21 cellular contexts compared by ENCODE assay signal in the genomic region with DNA sequence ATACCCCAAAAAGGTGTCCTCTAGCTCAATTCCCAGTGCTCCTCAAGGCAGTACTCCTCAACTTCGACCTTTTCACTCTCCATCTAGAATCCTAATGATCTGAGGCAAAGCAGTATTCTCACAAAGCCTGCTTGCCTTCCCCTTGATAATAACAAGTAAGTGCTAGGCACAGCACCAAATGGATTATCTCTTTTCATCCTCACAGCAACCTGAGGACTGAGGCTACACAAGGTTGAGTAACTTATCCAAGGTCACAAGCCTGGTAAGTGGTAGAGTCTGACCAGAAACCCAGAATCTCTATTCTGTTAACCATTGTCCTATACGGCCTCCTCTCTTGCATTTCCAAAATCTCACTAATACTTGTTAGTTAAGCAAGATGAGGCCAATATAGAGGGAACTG. TPM values are rescaled to one million over a fixed set of nuclear protein-coding genes. Genes with fewer than 3 reads are reported as not detected.
DNase-seq lines count a peak whose midpoint lies in the region; ATAC-seq and TF ChIP-seq lines count a peak whose summit lies in the region.
"Had no signal": no experiment of that assay in that cellular context is flagged by ENCODE, and none has a peak within 500 bp of the region (broad histone marks: within the 10 kb centered on the region; RNA-seq: fewer than 3 reads in every experiment).

No MANE protein-coding gene starts in this region.

- no peak for TF ChIP-seq EP300 in gastroesophageal sphincter (IDR thresholded peaks at IDR 0.05)

- H3K9ac ChIP-seq in trophoblast cell (ENCODE audit: low read length), result no peak overlapping the region

- no peak overlapping the region for H3K18ac ChIP-seq in trophoblast cell (ENCODE audit: low read length)

- peaks cover 14% of the 10 kb centered on the region for H3K79me2 ChIP-seq in trophoblast cell (ENCODE audit: control insufficient read depth, insufficient read depth, low read length, poor library complexity)

- peak overlapping the region; percentile 67 for H3K4ac ChIP-seq in trophoblast cell (ENCODE audit: low read depth, low read length)

- peak overlapping the region; percentile 84 to 88 for H3K4me3 ChIP-seq in gastroesophageal sphincter
- H3K4me3 ChIP-seq in trophoblast cell (ENCODE audit: low read depth, low read length), result no peak overlapping the region
- H3K4me3 ChIP-seq: prostate gland, spleen had no signal

- H3K36me3 ChIP-seq in gastroesophageal sphincter (peaks cover 0 to 3% of the 10 kb centered on the region in 2 donors), trophoblast cell (ENCODE audit: control insufficient read depth in 1 of 2, insufficient read depth in 2 of 2, low read length in 2 of 2) (peaks cover 0 to 4% of the 10 kb centered on the region in 2 experiments)
- H3K36me3 ChIP-seq: prostate gland, spleen had no signal

- TF ChIP-seq CTCF in gastroesophageal sphincter (IDR thresholded peaks at IDR 0.05), result no peak

- H2AFZ ChIP-seq in trophoblast cell (ENCODE audit: insufficient read depth, low read length, poor library complexity), result no peak overlapping the region

- H3K79me1 ChIP-seq in trophoblast cell (ENCODE audit: low read length), result peaks cover 7% of the 10 kb centered on the region

- H3K23ac ChIP-seq in trophoblast cell (ENCODE audit: low read length), result no peak overlapping the region

- no peak overlapping the region for H2BK12ac ChIP-seq in trophoblast cell (ENCODE audit: low read length)

- H3K9me3 ChIP-seq in gastroesophageal sphincter (no peaks in the 10 kb centered on the region), trophoblast cell (ENCODE audit: insufficient read depth, low read depth, low read length) (peaks cover 2% of the 10 kb centered on the region)
- H3K9me3 ChIP-seq: prostate gland, spleen had no signal

- H4K12ac ChIP-seq in trophoblast cell (ENCODE audit: low read depth, low read length), result no peak overlapping the region

- H2BK120ac ChIP-seq in trophoblast cell (ENCODE audit: insufficient read depth, low read length, poor library complexity), result no peak overlapping the region

- WGBS in gastroesophageal sphincter (ENCODE audit: low coverage in 1 of 2), 2 donors, result 34 to 54% methylated on average over 2 of the region's 2 CpGs
- WGBS in trophoblast cell (ENCODE audit: extremely low coverage, insufficient coverage, insufficient read length), result no CpG with 5 or more reads among the region's 2 CpGs

- no peak overlapping the region for H2AK5ac ChIP-seq in trophoblast cell (ENCODE audit: low read length)

- no peak overlapping the region for H3K14ac ChIP-seq in trophoblast cell (ENCODE audit: low read length)

- peak; percentile 57 for DNase-seq in DMS79 treated with DMSO at 0.1 percent for 48 hours (lab: John Stamatoyannopoulos, UW)
- DNase-seq in NCI-H69 (lab: John Stamatoyannopoulos, UW), result peak; percentile 5
- no peak for DNase-seq in trophoblast cell
- DNase-seq in EL, result no peak
- DNase-seq in cerebellum (ENCODE audit: low spot score), result no peak
- no peak for DNase-seq in NCI-H1092 treated with DMSO at 0.1 percent for 48 hours (lab: John Stamatoyannopoulos, UW)
- no peak for DNase-seq in ureter (ENCODE audit: low spot score)
- DNase-seq: activated CD4-positive, alpha-beta T cell treated with anti-CD3 and anti-CD28 coated beads, Interleukin-2, amount 10 ng/mL, durations not matched to agents 24 days and 14 days; activated CD8-positive, alpha-beta memory T cell treated with anti-CD3 and anti-CD28 coated beads, Interleukin-2, amount 50 U/mL, for 48 hours; activated gamma-delta T cell; CD8-positive, alpha-beta T cell; effector memory CD8-positive, alpha-beta T cell; mammary epithelial cell; MV-4-11; NCI-H2029 treated with DMSO at 0.1 percent for 48 hours; NCI-H526; spleen; stimulated activated CD8-positive, alpha-beta memory T cell treated with anti-CD3 and anti-CD28 coated beads, Interleukin-4, amount 100 ng/mL, for 48 hours had no signal

- H3K27me3 ChIP-seq in gastroesophageal sphincter (no peaks in the 10 kb centered on the region), trophoblast cell (ENCODE audit: insufficient read depth, low read length) (no peaks in the 10 kb centered on the region)

- no peak for ATAC-seq in gastroesophageal sphincter
- ATAC-seq: CD8-positive, alpha-beta T cell; effector memory CD8-positive, alpha-beta T cell; natural killer cell treated with Interleukin-12 subunit alpha and Interleukin-12 subunit beta and Interleukin-15 and Interleukin-18, amount 100 ng/mL, for 72 hours had no signal

- H2BK5ac ChIP-seq in trophoblast cell (ENCODE audit: low read depth, low read length, poor library complexity), result no peak overlapping the region

- H4K91ac ChIP-seq in trophoblast cell (ENCODE audit: low read depth, low read length), result no peak overlapping the region

- peak overlapping the region in 3 of 4 donors; percentile 30 to 55 (median 41) for H3K27ac ChIP-seq in gastroesophageal sphincter
- H3K27ac ChIP-seq in trophoblast cell (ENCODE audit: low read depth, low read length), result no peak overlapping the region
- H3K27ac ChIP-seq: prostate gland, spleen had no signal

- no peak overlapping the region for H3K4me2 ChIP-seq in trophoblast cell (ENCODE audit: low read length)

- H4K8ac ChIP-seq in trophoblast cell (ENCODE audit: low read depth, low read length), result no peak overlapping the region

- H3K4me1 ChIP-seq in gastroesophageal sphincter (peaks cover 0 to 59% (median 6%) of the 10 kb centered on the region in 3 donors), trophoblast cell (ENCODE audit: control insufficient read depth in 1 of 2, insufficient read depth in 2 of 2, low read length in 2 of 2) (no peaks in the 10 kb centered on the region)

- no peak for TF ChIP-seq POLR2A in gastroesophageal sphincter (IDR thresholded peaks at IDR 0.05)

RNA-seq across cellular contexts. Expression of a gene that starts 5.1 kb away (rescaled TPM):
- total RNA-seq in gastroesophageal sphincter (100 to 1,000 TPM in 2 of 4 donors, 10 to 100 TPM in 2; 30.4 to 115 (median 85.2) TPM), cerebellum (2.1 TPM), ureter (17.0 TPM)
- 9.0 and 9.2 TPM in 2 replicates for polyA plus RNA-seq in trophoblast cell (2013)

Comparison
In these comparisons a context has a peak if more than half of its experiments do, and no peak if none do; other contexts are left out.
1. DNase-seq: peak in DMS79 treated with DMSO at 0.1 percent for 48 hours (single experiment) and NCI-H69 (single experiment); none in trophoblast cell (0 of 2), EL (single experiment), cerebellum (single experiment), NCI-H1092 treated with DMSO at 0.1 percent for 48 hours (single experiment) and ureter (single experiment).